Comparison of ENCODE assay signal across 8 cellular contexts in genomic region chr10:62016477-62017140, GRCh38.
A peak's percentile ranks its signal among the peaks of the same experiment; 100 is the strongest.
DNase-seq lines count a peak whose midpoint lies in the region; ATAC-seq and TF ChIP-seq lines count a peak whose summit lies in the region.

No MANE protein-coding gene starts in this region.

- H3K9me3 ChIP-seq in thoracic aorta: no peaks in the 10 kb centered on the region

- H3K4me3 ChIP-seq in coronary artery (no peak overlapping the region), thoracic aorta (peak overlapping the region; percentile 17), brain microvascular endothelial cell (ENCODE audit: low read depth, low read length) (no peak overlapping the region)

- H3K27ac ChIP-seq in coronary artery (peak overlapping the region; percentile 36 to 77), thoracic aorta (peak overlapping the region; percentile 81 to 96), brain microvascular endothelial cell (no peak overlapping the region)

- H3K27me3 ChIP-seq in thoracic aorta (replicated peaks; ENCODE audit: insufficient read depth) (no peaks in the 10 kb centered on the region), brain microvascular endothelial cell (replicated peaks) (no peaks in the 10 kb centered on the region)

- TF ChIP-seq CTCF in coronary artery (IDR thresholded peaks at IDR 0.05): no peak
- TF ChIP-seq CTCF in thoracic aorta (IDR thresholded peaks at IDR 0.05): no peak
- TF ChIP-seq CTCF in brain microvascular endothelial cell (IDR thresholded peaks at IDR 0.05; ENCODE audit: low read depth, low read length, missing control alignments): no peak

- no peaks in the 10 kb centered on the region for H3K27me3 Mint-ChIP-seq in activated T-cell treated with anti-CD3 and anti-CD28 coated beads, Interleukin-2, amount 50 U/mL, for 72 hours (ENCODE audit: low read depth)

- in situ Hi-C loops in brain microvascular endothelial cell (cut with HindIII; ENCODE audit: low pct_ligation_motif_present, low sequenced_read_pairs): no loop called here

- H3K9me3 Mint-ChIP-seq in activated T-cell treated with anti-CD3 and anti-CD28 coated beads, Interleukin-2, amount 50 U/mL, for 72 hours: peaks cover 0 to 2% of the 10 kb centered on the region in 2 donors

- H3K4me1 Mint-ChIP-seq in activated T-cell treated with anti-CD3 and anti-CD28 coated beads, Interleukin-2, amount 50 U/mL, for 72 hours (ENCODE audit: low read depth): peaks cover 67% of the 10 kb centered on the region

- no peak for DNase-seq in activated T-cell treated with anti-CD3 and anti-CD28 coated beads, Interleukin-2, amount 50 U/mL, for 72 hours
- DNase-seq in activated T-cell treated with anti-CD3 and anti-CD28 coated beads for 4 hours (no peak), coronary artery (ENCODE audit: low spot score) (no peak), thoracic aorta (ENCODE audit: low spot score) (no peak), HT-29 (ENCODE audit: low spot score) (no peak), brain microvascular endothelial cell (no peak)
- no peak for DNase-seq in stimulated activated CD8-positive, alpha-beta memory T cell treated with anti-CD3 and anti-CD28 coated beads, Interleukin-4, amount 100 ng/mL, for 48 hours

- peaks cover 50 to 57% of the 10 kb centered on the region in 2 donors for H3K4me1 ChIP-seq in thoracic aorta (ENCODE audit: control insufficient read depth in 1 of 2, low read depth in 2 of 2)

- no peaks in the 10 kb centered on the region for H3K36me3 ChIP-seq in thoracic aorta
- H3K36me3 ChIP-seq in brain microvascular endothelial cell (replicated peaks): no peaks in the 10 kb centered on the region

- peak overlapping the region in 1 of 2 donors; percentile 35 for H3K4me3 Mint-ChIP-seq in activated T-cell treated with anti-CD3 and anti-CD28 coated beads, Interleukin-2, amount 50 U/mL, for 72 hours

- ATAC-seq in activated T-cell treated with anti-CD3 and anti-CD28 coated beads, Interleukin-2, amount 50 U/mL, for 72 hours (replicated peaks in 1 of 2): no peak
- ATAC-seq in HG03066 (IDR thresholded peaks at IDR 0.05; ENCODE audit: low read depth, unreplicated experiment) (peak; percentile 62), thoracic aorta (ENCODE audit: insufficient number of reproducible peaks, low FRiP score, low read depth) (peak; percentile 41)

- H3K27ac Mint-ChIP-seq in activated T-cell treated with anti-CD3 and anti-CD28 coated beads, Interleukin-2, amount 50 U/mL, for 72 hours: peak overlapping the region; percentile 66

- H3K36me3 Mint-ChIP-seq in activated T-cell treated with anti-CD3 and anti-CD28 coated beads, Interleukin-2, amount 50 U/mL, for 72 hours (ENCODE audit: insufficient read depth in 2 of 2): peaks cover 8 to 23% of the 10 kb centered on the region in 2 donors

Comparison
In these comparisons a context has a peak if more than half of its experiments do, and no peak if none do; other contexts are left out.
1. ATAC-seq: peak in HG03066 (single experiment) and thoracic aorta (single experiment); none in activated T-cell treated with anti-CD3 and anti-CD28 coated beads, Interleukin-2, amount 50 U/mL, for 72 hours (0 of 2).